In the genomic region with DNA sequence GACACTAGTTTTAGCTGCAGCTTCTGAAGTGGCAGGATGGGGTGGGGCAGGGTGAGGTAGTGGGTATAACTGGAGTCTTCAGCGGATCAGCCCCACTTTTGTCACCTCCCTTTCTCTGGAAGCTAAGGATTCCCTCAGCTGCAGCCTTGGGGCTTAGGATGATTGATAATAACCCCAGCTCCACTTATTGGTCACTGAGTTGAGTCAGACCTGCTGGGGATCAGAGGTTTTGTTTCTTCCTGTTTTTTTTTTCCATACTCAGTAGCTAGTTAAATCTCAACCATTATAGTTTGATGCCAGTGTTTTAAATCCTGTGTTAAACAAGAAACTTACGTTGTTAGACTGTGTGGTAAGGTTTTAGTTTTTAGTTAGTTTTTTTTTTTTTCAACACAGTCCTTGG, we compare ENCODE assay signal across 13 cellular contexts. TPM values are rescaled to one million over a fixed set of nuclear protein-coding genes. Genes with fewer than 3 reads are reported as not detected.
DNase-seq lines count a peak whose midpoint lies in the region; ATAC-seq and TF ChIP-seq lines count a peak whose summit lies in the region.
"Had no signal": no experiment of that assay in that cellular context is flagged by ENCODE, and none has a peak within 500 bp of the region (broad histone marks: within the 10 kb centered on the region; RNA-seq: fewer than 3 reads in every experiment).

No MANE protein-coding gene starts in this region.

- intact Hi-C loops in vagina (cut with DNase I) = no loop called here

- H3K4me3 Mint-ChIP-seq in type B pancreatic cell = no peak overlapping the region

- TF ChIP-seq CTCF in RWPE2 (IDR thresholded peaks at IDR 0.05; ENCODE audit: poor library complexity, severe bottlenecking) (no peak), type B pancreatic cell (conservative IDR thresholded peaks at IDR 0.05) (no peak), vagina (IDR thresholded peaks at IDR 0.05) (no peak)

- H3K9me3 Mint-ChIP-seq in type B pancreatic cell = peaks cover 4% of the 10 kb centered on the region

- H3K4me1 ChIP-seq in RWPE2 (ENCODE audit: insufficient read depth, poor library complexity, severe bottlenecking) (peaks cover 21% of the 10 kb centered on the region), vagina (peaks cover 60% of the 10 kb centered on the region)

- peaks cover 5% of the 10 kb centered on the region for H3K36me3 Mint-ChIP-seq in type B pancreatic cell

- ATAC-seq in RWPE2 (ENCODE audit: low read depth) (peak; percentile 53; the same call in 2 of the 3 replicates), HG02763 (IDR thresholded peaks at IDR 0.05; ENCODE audit: unreplicated experiment) (no peak)

- peak overlapping the region; percentile 23 for H3K27ac Mint-ChIP-seq in type B pancreatic cell

- H3K27me3 ChIP-seq in RWPE2 (ENCODE audit: insufficient read depth, poor library complexity, severe bottlenecking) (no peaks in the 10 kb centered on the region), vagina (no peaks in the 10 kb centered on the region)

- H3K36me3 ChIP-seq in RWPE2 (ENCODE audit: low read depth) (no peaks in the 10 kb centered on the region), vagina (no peaks in the 10 kb centered on the region)

- H3K9me3 ChIP-seq in RWPE2 (ENCODE audit: severe bottlenecking) (no peaks in the 10 kb centered on the region), vagina (no peaks in the 10 kb centered on the region)

- H3K27me3 Mint-ChIP-seq in type B pancreatic cell = no peaks in the 10 kb centered on the region

- no peak for TF ChIP-seq POLR2A in vagina (IDR thresholded peaks at IDR 0.05)

- H3K4me1 Mint-ChIP-seq in type B pancreatic cell (ENCODE audit: unreplicated experiment) = peaks cover 24% of the 10 kb centered on the region

- H3K4me3 ChIP-seq in RWPE2 (ENCODE audit: severe bottlenecking) (no peak overlapping the region), vagina (no peak overlapping the region)

- peak overlapping the region; percentile 19 for H3K27ac ChIP-seq in RWPE2 (ENCODE audit: poor library complexity, severe bottlenecking)
- H3K27ac ChIP-seq in vagina = no peak overlapping the region
- H3K27ac ChIP-seq: 22Rv1 had no signal

- DNase-seq in NCI-H82 (lab: John Stamatoyannopoulos, UW) (peak; percentile 21), NCI-H82 treated with DMSO at 0.1 percent for 48 hours (lab: John Stamatoyannopoulos, UW; ENCODE audit: unreplicated experiment) (no peak), RWPE2 (ENCODE audit: low spot score) (no peak), glomerular visceral epithelial cell (ENCODE audit: extremely low spot score) (peak; percentile 72), type B pancreatic cell (ENCODE audit: extremely low spot score, unreplicated experiment) (no peak), HuH-7.5 (ENCODE audit: low spot score) (no peak), vagina (ENCODE audit: extremely low spot score in 2 of 2) (no peak)
- DNase-seq: activated CD4-positive, alpha-beta T cell treated with anti-CD3 and anti-CD28 coated beads, Interleukin-2, amount 50 U/mL, for 1 hour; activated gamma-delta T cell treated with Interleukin-2 at 50 U/mL for 16 hours; NCI-H187 treated with DMSO at 0.1 percent for 48 hours; retina had no signal

RNA-seq across cellular contexts. Expression of a gene that starts 57.2 kb away (rescaled TPM):
- total RNA-seq in type B pancreatic cell (ENCODE audit: low replicate concordance) (164 and 178 TPM in 2 replicates), vagina (217 TPM)

Comparison
In these comparisons a context has a peak if more than half of its experiments do, and no peak if none do; other contexts are left out.
1. DNase-seq: peak in NCI-H82 (single experiment) and glomerular visceral epithelial cell (single experiment); none in NCI-H82 treated with DMSO at 0.1 percent for 48 hours (single experiment), RWPE2 (single experiment), type B pancreatic cell (single experiment), HuH-7.5 (single experiment) and vagina (0 of 2).